In genomic region chr1:39065542-39065941, GRCh38 we compare ENCODE assay signal across 22 cellular contexts.
"Had no signal": no experiment of that assay in that cellular context is flagged by ENCODE, and none has a peak within 500 bp of the region (broad histone marks: within the 10 kb centered on the region; RNA-seq: fewer than 3 reads in every experiment).

No MANE protein-coding gene starts in this region.

- ATAC-seq: activated naive CD8-positive, alpha-beta T cell treated with anti-CD3 and anti-CD28 coated beads, Interleukin-2, amount 50 U/mL, for 24 hours; activated T-cell treated with anti-CD3 and anti-CD28 coated beads, Interleukin-2, amount 50 U/mL, for 4 hours; foreskin keratinocyte; left lobe of liver; natural killer cell treated with Interleukin-12 subunit alpha and Interleukin-12 subunit beta and Interleukin-15 and Interleukin-18, amount 100 ng/mL, for 72 hours; pancreas; sciatic nerve; stimulated activated naive CD8-positive, alpha-beta T cell treated with anti-CD3 and anti-CD28 coated beads, Interleukin-15, amount 100 ng/mL, for 72 hours had no signal

- H3K36me3 ChIP-seq: neutrophil, pancreas, suprapubic skin, vagina had no signal

- H3K4me1 ChIP-seq: foreskin keratinocyte, pancreas, suprapubic skin, vagina had no signal

- DNase-seq: activated CD4-positive, alpha-beta T cell treated with anti-CD3 and anti-CD28 coated beads, Interleukin-2, amount 10 ng/mL, durations not matched to agents 7 days and 5 days; activated CD8-positive, alpha-beta memory T cell treated with anti-CD3 and anti-CD28 coated beads, Interleukin-2, amount 50 U/mL, for 4 hours; activated naive CD4-positive, alpha-beta T cell treated with anti-CD3 and anti-CD28 coated beads for 36 hours; activated naive CD8-positive, alpha-beta T cell treated with anti-CD3 and anti-CD28 coated beads, Interleukin-2, amount 50 U/mL, for 24 hours; activated T-cell treated with anti-CD3 and anti-CD28 coated beads, Interleukin-2, amount 50 U/mL, for 4 hours; anterior cingulate cortex; central memory CD4-positive, alpha-beta T cell; foreskin keratinocyte; hippocampal formation; islet precursor cell; stimulated activated CD4-positive, alpha-beta T cell treated with anti-CD3 and anti-CD28 coated beads, Interleukin-4, amount 100 ng/mL, for 1 hour; stimulated activated naive CD8-positive, alpha-beta T cell treated with anti-CD3 and anti-CD28 coated beads, Interleukin-15, amount 100 ng/mL, for 72 hours; trophoblast cell had no signal

- H3K4me3 ChIP-seq: lung, pancreas, smooth muscle cell, suprapubic skin, vagina had no signal

- H3K4me2 ChIP-seq: smooth muscle cell had no signal

- H3K27me3 ChIP-seq: foreskin keratinocyte, neutrophil, pancreas, suprapubic skin, vagina had no signal

- H3K9me3 ChIP-seq: neutrophil, pancreas, suprapubic skin, vagina had no signal
